ENCODE assay signal across 8 cellular contexts in the genomic region with DNA sequence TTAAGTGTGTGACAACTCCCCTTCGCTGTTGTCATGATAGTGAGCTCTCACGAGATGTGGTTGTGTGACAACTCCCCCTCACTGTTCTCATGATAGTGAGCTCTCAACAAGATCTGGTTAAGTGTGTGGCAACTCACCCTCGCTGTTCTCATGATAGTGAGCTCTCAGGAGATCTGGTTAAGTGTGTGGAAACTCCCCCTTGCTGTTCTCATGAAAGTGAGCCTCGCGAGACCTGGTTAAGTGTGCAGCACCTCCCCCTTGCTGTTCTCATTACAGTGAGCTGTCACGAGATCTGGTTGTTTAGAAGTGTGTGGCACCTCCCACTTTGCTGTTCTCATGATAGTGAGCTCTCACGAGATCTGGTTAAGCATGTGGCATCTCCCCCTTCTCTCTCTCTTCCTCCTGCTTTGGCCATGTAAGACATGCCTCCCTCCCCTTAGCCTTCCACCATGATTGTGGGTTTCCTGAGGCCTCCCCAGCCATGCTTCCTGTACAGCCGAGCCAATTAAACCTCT. TPM values are rescaled to one million over a fixed set of nuclear protein-coding genes. Genes with fewer than 3 reads are reported as not detected.
DNase-seq lines count a peak whose midpoint lies in the region; ATAC-seq and TF ChIP-seq lines count a peak whose summit lies in the region.

No MANE protein-coding gene starts in this region.

- H3K4me1 ChIP-seq in CD8-positive, alpha-beta T cell (ENCODE audit: insufficient read depth, low read length): peaks cover 21% of the 10 kb centered on the region

- peak in 4 of 7 experiments; percentile 9 to 63 (median 30) for DNase-seq in CD8-positive, alpha-beta T cell
- DNase-seq in T-helper 9 cell (peak; percentile 14), fibroblast of villous mesenchyme (ENCODE audit: low read depth) (peak; percentile 28), posterior vena cava (ENCODE audit: low spot score) (no peak), cerebellum (ENCODE audit: low spot score) (no peak), SHP77 treated with DMSO at 0.1 percent for 48 hours (lab: John Stamatoyannopoulos, UW) (no peak)

- peak overlapping the region; percentile 84 for H3K27ac Mint-ChIP-seq in CD8-positive, alpha-beta T cell

- no peaks in the 10 kb centered on the region for H3K27me3 Mint-ChIP-seq in CD8-positive, alpha-beta T cell (ENCODE audit: low read depth)

- H3K27me3 ChIP-seq in CD8-positive, alpha-beta T cell (ENCODE audit: insufficient read depth, low read length): no peaks in the 10 kb centered on the region

- H3K4me1 Mint-ChIP-seq in CD8-positive, alpha-beta T cell (ENCODE audit: low read depth): peaks cover 35% of the 10 kb centered on the region

- intact Hi-C loops in CD8-positive, alpha-beta T cell (cut with DNase I, micrococcal nuclease): no loop called here
- intact Hi-C loops in posterior vena cava (cut with DNase I): no loop called here

- CTCF ChIA-PET in CD8-positive, alpha-beta T cell (lab: Charles Lee): no interaction called here

- no peak overlapping the region for H3K4me3 Mint-ChIP-seq in CD8-positive, alpha-beta T cell

- peak; percentile 92 for ATAC-seq in CD8-positive, alpha-beta T cell
- ATAC-seq in GM21825 (IDR thresholded peaks at IDR 0.05; ENCODE audit: unreplicated experiment): peak; percentile 54
- no peak for ATAC-seq in esophagus mucosa

- no peaks in the 10 kb centered on the region for H3K9me3 Mint-ChIP-seq in CD8-positive, alpha-beta T cell

- no peak overlapping the region for H3K27ac ChIP-seq in CD8-positive, alpha-beta T cell (ENCODE audit: low read depth, low read length)

- peaks cover 54% of the 10 kb centered on the region for H3K36me3 ChIP-seq in CD8-positive, alpha-beta T cell (ENCODE audit: insufficient read depth, low read length)

- POLR2A ChIA-PET in CD8-positive, alpha-beta T cell (lab: Charles Lee): no interaction called here

- peaks cover 90% of the 10 kb centered on the region for H3K36me3 Mint-ChIP-seq in CD8-positive, alpha-beta T cell

- H3K9me3 ChIP-seq in CD8-positive, alpha-beta T cell (ENCODE audit: low read length): no peaks in the 10 kb centered on the region

- no peak for TF ChIP-seq CTCF in CD8-positive, alpha-beta T cell (IDR thresholded peaks at IDR 0.05)
- no peak for TF ChIP-seq CTCF in fibroblast of villous mesenchyme (IDR thresholded peaks at IDR 0.05; ENCODE audit: insufficient read depth, low read depth, low read length)

- H3K4me3 ChIP-seq in CD8-positive, alpha-beta T cell (ENCODE audit: low read depth, low read length): no peak overlapping the region
- no peak overlapping the region for H3K4me3 ChIP-seq in fibroblast of villous mesenchyme (ENCODE audit: low read depth, low read length)

RNA-seq across cellular contexts. Expression of a gene that starts 25.1 kb away (rescaled TPM):
- 10 to 100 TPM; 22.5 to 22.6 TPM for total RNA-seq in CD8-positive, alpha-beta T cell
- total RNA-seq in fibroblast of villous mesenchyme: 139 and 182 TPM in 2 replicates
- total RNA-seq in esophagus mucosa: 92.6 TPM
- 10 to 100 TPM; 42.5 to 65.0 TPM for total RNA-seq in posterior vena cava
- 64.2 TPM for total RNA-seq in cerebellum

RNA-seq across cellular contexts. Expression of a gene that starts 31.7 kb away (rescaled TPM):
- 10 to 100 TPM; 90.1 to 97.7 TPM for total RNA-seq in CD8-positive, alpha-beta T cell
- 60.9 and 67.6 TPM in 2 replicates for total RNA-seq in fibroblast of villous mesenchyme
- 53.6 TPM for total RNA-seq in esophagus mucosa
- total RNA-seq in posterior vena cava: 10 to 100 TPM; 60.2 to 62.4 TPM
- 77.6 TPM for total RNA-seq in cerebellum

RNA-seq across cellular contexts. Expression of a gene that starts 32.5 kb away (rescaled TPM):
- total RNA-seq in CD8-positive, alpha-beta T cell: 10 to 100 TPM; 10.8 to 13.6 TPM
- total RNA-seq in fibroblast of villous mesenchyme (10.3 and 10.4 TPM in 2 replicates), esophagus mucosa (11.9 TPM), posterior vena cava (1 to 10 TPM; 8.4 to 9.3 TPM), cerebellum (13.4 TPM)

Comparison
In these comparisons a context has a peak if more than half of its experiments do, and no peak if none do; other contexts are left out.
1. DNase-seq: peak in CD8-positive, alpha-beta T cell (4 of 7), T-helper 9 cell (single experiment) and fibroblast of villous mesenchyme (single experiment); none in posterior vena cava (single experiment), cerebellum (single experiment) and SHP77 treated with DMSO at 0.1 percent for 48 hours (single experiment).